Comparison of ENCODE assay signal across 37 cellular contexts in genomic region chrX:139542652-139543051, GRCh38. TPM values are rescaled to one million over a fixed set of nuclear protein-coding genes. Genes with fewer than 3 reads are reported as not detected.
"Had no signal": no experiment of that assay in that cellular context is flagged by ENCODE, and none has a peak within 500 bp of the region (broad histone marks: within the 10 kb centered on the region; RNA-seq: fewer than 3 reads in every experiment).

No MANE protein-coding gene starts in this region.

- H3K27ac ChIP-seq: adrenal gland, brain microvascular endothelial cell, breast epithelium, WERI-Rb-1 had no signal

- FAIRE-seq: TTC549 had no signal

- ATAC-seq: activated CD4-positive, alpha-beta T cell treated with anti-CD3 and anti-CD28 coated beads for 36 hours; activated CD4-positive, CD25-positive, alpha-beta regulatory T cell treated with anti-CD3 and anti-CD28 coated beads, Interleukin-2, amount 50 U/mL, for 24 hours; activated CD8-positive, alpha-beta memory T cell treated with anti-CD3 and anti-CD28 coated beads, Interleukin-2, amount 10 ng/mL, durations not matched to agents 7 days and 5 days; activated CD8-positive, alpha-beta T cell treated with anti-CD3 and anti-CD28 coated beads, Interleukin-2, amount 10 ng/mL, durations not matched to agents 7 days and 5 days; activated naive CD4-positive, alpha-beta T cell treated with anti-CD3 and anti-CD28 coated beads, Interleukin-2, amount 50 U/mL, for 72 hours; body of pancreas; WTC11 had no signal

- DNase-seq: activated CD4-positive, alpha-beta memory T cell treated with anti-CD3 and anti-CD28 coated beads, Interleukin-2, amount 10 ng/mL, durations not matched to agents 7 days and 5 days; activated CD4-positive, alpha-beta T cell treated with anti-CD3 and anti-CD28 coated beads for 1 hour; activated CD4-positive, alpha-beta T cell treated with anti-CD3 and anti-CD28 coated beads for 36 hours; activated CD4-positive, alpha-beta T cell treated with anti-CD3 and anti-CD28 coated beads for 48 hours; activated CD4-positive, alpha-beta T cell treated with anti-CD3 and anti-CD28 coated beads, Interleukin-2, amount 10 ng/mL, durations not matched to agents 7 days and 5 days; activated CD4-positive, alpha-beta T cell treated with anti-CD3 and anti-CD28 coated beads, Interleukin-2, amount 50 U/mL, for 48 hours; activated CD4-positive, CD25-positive, alpha-beta regulatory T cell; activated CD8-positive, alpha-beta memory T cell treated with anti-CD3 and anti-CD28 coated beads for 24 hours; activated CD8-positive, alpha-beta memory T cell treated with anti-CD3 and anti-CD28 coated beads, Interleukin-2, amount 10 ng/mL, durations not matched to agents 7 days and 5 days; activated CD8-positive, alpha-beta memory T cell treated with anti-CD3 and anti-CD28 coated beads, Interleukin-2, amount 50 U/mL, for 48 hours; activated CD8-positive, alpha-beta T cell treated with anti-CD3 and anti-CD28 coated beads, Interleukin-2, amount 10 ng/mL, durations not matched to agents 7 days and 5 days; activated effector memory CD4-positive, alpha-beta T cell treated with Interleukin-2 at 50 U/mL for 16 hours; activated gamma-delta T cell; activated naive CD4-positive, alpha-beta T cell treated with anti-CD3 and anti-CD28 coated beads for 36 hours; activated naive CD4-positive, alpha-beta T cell treated with anti-CD3 and anti-CD28 coated beads, Interleukin-2, amount 50 U/mL, for 16 hours; activated naive CD8-positive, alpha-beta T cell treated with anti-CD3 and anti-CD28 coated beads for 36 hours; activated T-cell treated with anti-CD3 and anti-CD28 coated beads, Interleukin-2, amount 50 U/mL, for 24 hours; activated T-cell treated with anti-CD3 and anti-CD28 coated beads, Interleukin-2, amount 50 U/mL, for 48 hours; adrenal gland; amniotic stem cell; aorta; body of pancreas; brain microvascular endothelial cell; central memory CD4-positive, alpha-beta T cell; T-helper 1 cell; T-helper 2 cell; T-helper 9 cell; WERI-Rb-1 had no signal

RNA-seq across cellular contexts. Expression of gene F9, which starts 12.1 kb away (rescaled TPM):
- total RNA-seq: activated CD4-positive, alpha-beta memory T cell treated with anti-CD3 and anti-CD28 coated beads, Interleukin-2, amount 10 ng/mL, durations not matched to agents 7 days and 5 days; activated CD4-positive, alpha-beta T cell treated with anti-CD3 and anti-CD28 coated beads for 36 hours; activated CD4-positive, alpha-beta T cell treated with anti-CD3 and anti-CD28 coated beads, Interleukin-2, amount 10 ng/mL, durations not matched to agents 7 days and 5 days; activated CD8-positive, alpha-beta memory T cell treated with anti-CD3 and anti-CD28 coated beads, Interleukin-2, amount 10 ng/mL, durations not matched to agents 7 days and 5 days; activated CD8-positive, alpha-beta T cell treated with anti-CD3 and anti-CD28 coated beads, Interleukin-2, amount 10 ng/mL, durations not matched to agents 7 days and 5 days; activated naive CD4-positive, alpha-beta T cell treated with anti-CD3 and anti-CD28 coated beads for 36 hours; activated naive CD4-positive, alpha-beta T cell treated with anti-CD3 and anti-CD28 coated beads, Interleukin-2, amount 50 U/mL, for 72 hours; activated naive CD8-positive, alpha-beta T cell treated with anti-CD3 and anti-CD28 coated beads for 36 hours; activated T-helper 2 cell treated with anti-CD3 and anti-CD28 coated beads, Interferon-gamma antibody, Interleukin-2, Interleukin-4, amounts not matched to agents 10 μg/mL and 5 μg/mL and 100 μg/mL, durations not matched to agents 14 hours and 24 hours and 36 hours; aorta; astrocyte; body of pancreas; breast epithelium; cardiac septum; chondrocyte had no signal
